In the genomic region with DNA sequence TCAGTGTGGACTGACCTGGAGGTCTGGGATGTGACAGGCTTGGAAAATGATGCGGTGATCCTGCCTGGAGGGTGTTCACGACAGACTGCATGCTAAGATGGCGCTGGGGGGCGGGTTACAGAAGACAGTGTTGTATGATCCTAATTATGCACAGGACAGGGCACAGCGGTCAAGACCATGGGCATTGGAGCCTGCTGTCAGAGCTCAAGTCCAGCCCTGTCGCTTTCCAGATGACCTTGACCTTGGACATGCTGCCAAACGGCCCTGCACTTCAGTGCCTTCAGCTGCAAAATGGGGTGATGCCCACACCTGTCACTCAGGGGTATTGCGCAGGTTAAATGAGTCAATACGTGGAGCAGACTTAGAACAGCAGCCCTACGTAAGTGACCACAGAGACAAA, we compare ENCODE assay signal across 1 cellular context.
TF ChIP-seq lines count a peak whose summit lies in the region.

No MANE protein-coding gene starts in this region.

TF ChIP-seq in HepG2, 621 proteins besides CTCF, POLR2A, EP300 and RAD21 (continues in another document):
- TF ChIP-seq RCOR2 (CRISPR knock-in tag; IDR thresholded peaks at IDR 0.05) (no peak), ZC3H4 (CRISPR knock-in tag; IDR thresholded peaks at IDR 0.05; ENCODE audit: borderline replicate concordance) (no peak), CHCHD3 (CRISPR knock-in tag; IDR thresholded peaks at IDR 0.05) (no peak), ZNF382 (CRISPR knock-in tag; IDR thresholded peaks at IDR 0.05; ENCODE audit: borderline replicate concordance) (no peak), ZBTB40 (IDR thresholded peaks at IDR 0.05) (no peak), ZBTB40 (CRISPR knock-in tag; IDR thresholded peaks at IDR 0.05) (no peak), MED8 (CRISPR knock-in tag; IDR thresholded peaks at IDR 0.05; ENCODE audit: insufficient replicate concordance) (no peak), THAP8 (CRISPR knock-in tag; IDR thresholded peaks at IDR 0.05; ENCODE audit: borderline replicate concordance) (no peak), ZNF703 (CRISPR knock-in tag; IDR thresholded peaks at IDR 0.05; ENCODE audit: borderline replicate concordance) (no peak), ZNF839 (CRISPR knock-in tag; IDR thresholded peaks at IDR 0.05; ENCODE audit: borderline replicate concordance) (no peak), ZNF616 (CRISPR knock-in tag; IDR thresholded peaks at IDR 0.05; ENCODE audit: low read depth) (no peak), RNF2 (conservative IDR thresholded peaks at IDR 0.05; ENCODE audit: low read depth) (no peak), ATF1 (CRISPR knock-in tag; IDR thresholded peaks at IDR 0.05) (no peak), SSRP1 (CRISPR knock-in tag; IDR thresholded peaks at IDR 0.05) (no peak), ARNT2 (CRISPR knock-in tag; IDR thresholded peaks at IDR 0.05; ENCODE audit: low read depth) (no peak), HOXA3 (CRISPR knock-in tag; IDR thresholded peaks at IDR 0.05) (no peak), ZBTB3 (CRISPR knock-in tag; IDR thresholded peaks at IDR 0.05; ENCODE audit: borderline replicate concordance, low read depth) (no peak), ZNF629 (CRISPR knock-in tag; conservative IDR thresholded peaks at IDR 0.05) (peak; percentile 74; the same call in 1 of the 2 replicates), RARA (CRISPR knock-in tag; IDR thresholded peaks at IDR 0.05) (peak; percentile 68), CERS6 (CRISPR knock-in tag; IDR thresholded peaks at IDR 0.05) (no peak), TRIM24 (CRISPR knock-in tag; IDR thresholded peaks at IDR 0.05) (no peak), RXRA (CRISPR knock-in tag; IDR thresholded peaks at IDR 0.05) (peak; percentile 29; the same call in 1 of the 2 replicates), ZBTB33 (CRISPR knock-in tag; IDR thresholded peaks at IDR 0.05) (0 out of 2 replicates have a peak, but pooled peaks have one; percentile 6), PBX2 (CRISPR knock-in tag; IDR thresholded peaks at IDR 0.05) (peak; percentile 64; the same call in 1 of the 2 replicates), SKI (IDR thresholded peaks at IDR 0.05; ENCODE audit: partially characterized antibody) (peak; percentile 88), GPN1 (CRISPR knock-in tag; IDR thresholded peaks at IDR 0.05; ENCODE audit: borderline replicate concordance) (no peak), YEATS2 (CRISPR knock-in tag; IDR thresholded peaks at IDR 0.05; ENCODE audit: borderline replicate concordance) (no peak), RXRB (CRISPR knock-in tag; IDR thresholded peaks at IDR 0.05; ENCODE audit: borderline replicate concordance) (0 out of 2 replicates have a peak, but pooled peaks have one; percentile 18), HBP1 (CRISPR knock-in tag; IDR thresholded peaks at IDR 0.05; ENCODE audit: low read depth) (no peak), ZMAT3 (CRISPR knock-in tag; conservative IDR thresholded peaks at IDR 0.05) (no peak), PITX1 (CRISPR knock-in tag; IDR thresholded peaks at IDR 0.05) (peak; percentile 20; the same call in 1 of the 2 replicates), TBL1XR1 (IDR thresholded peaks at IDR 0.05; ENCODE audit: borderline replicate concordance, low read length, partially characterized antibody) (peak; percentile 67), FOXA1 (IDR thresholded peaks at IDR 0.05) (no peak), FOXA1 (CRISPR knock-in tag; IDR thresholded peaks at IDR 0.05) (no peak), ATM (IDR thresholded peaks at IDR 0.05; ENCODE audit: borderline replicate concordance) (no peak), ZNF143 (CRISPR knock-in tag; IDR thresholded peaks at IDR 0.05) (no peak), ZNF296 (CRISPR knock-in tag; conservative IDR thresholded peaks at IDR 0.05) (no peak), ZNF558 (CRISPR knock-in tag; IDR thresholded peaks at IDR 0.05; ENCODE audit: borderline replicate concordance) (no peak), CCDC6 (CRISPR knock-in tag; IDR thresholded peaks at IDR 0.05) (no peak)
- TF ChIP-seq, protein P1, sequence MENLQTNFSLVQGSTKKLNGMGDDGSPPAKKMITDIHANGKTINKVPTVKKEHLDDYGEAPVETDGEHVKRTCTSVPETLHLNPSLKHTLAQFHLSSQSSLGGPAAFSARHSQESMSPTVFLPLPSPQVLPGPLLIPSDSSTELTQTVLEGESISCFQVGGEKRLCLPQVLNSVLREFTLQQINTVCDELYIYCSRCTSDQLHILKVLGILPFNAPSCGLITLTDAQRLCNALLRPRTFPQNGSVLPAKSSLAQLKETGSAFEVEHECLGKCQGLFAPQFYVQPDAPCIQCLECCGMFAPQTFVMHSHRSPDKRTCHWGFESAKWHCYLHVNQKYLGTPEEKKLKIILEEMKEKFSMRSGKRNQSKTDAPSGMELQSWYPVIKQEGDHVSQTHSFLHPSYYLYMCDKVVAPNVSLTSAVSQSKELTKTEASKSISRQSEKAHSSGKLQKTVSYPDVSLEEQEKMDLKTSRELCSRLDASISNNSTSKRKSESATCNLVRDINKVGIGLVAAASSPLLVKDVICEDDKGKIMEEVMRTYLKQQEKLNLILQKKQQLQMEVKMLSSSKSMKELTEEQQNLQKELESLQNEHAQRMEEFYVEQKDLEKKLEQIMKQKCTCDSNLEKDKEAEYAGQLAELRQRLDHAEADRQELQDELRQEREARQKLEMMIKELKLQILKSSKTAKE (CRISPR knock-in tag; IDR thresholded peaks at IDR 0.05; ENCODE audit: borderline replicate concordance): 0 out of 2 replicates have a peak, but pooled peaks have one; percentile 11
